In the genomic region with DNA sequence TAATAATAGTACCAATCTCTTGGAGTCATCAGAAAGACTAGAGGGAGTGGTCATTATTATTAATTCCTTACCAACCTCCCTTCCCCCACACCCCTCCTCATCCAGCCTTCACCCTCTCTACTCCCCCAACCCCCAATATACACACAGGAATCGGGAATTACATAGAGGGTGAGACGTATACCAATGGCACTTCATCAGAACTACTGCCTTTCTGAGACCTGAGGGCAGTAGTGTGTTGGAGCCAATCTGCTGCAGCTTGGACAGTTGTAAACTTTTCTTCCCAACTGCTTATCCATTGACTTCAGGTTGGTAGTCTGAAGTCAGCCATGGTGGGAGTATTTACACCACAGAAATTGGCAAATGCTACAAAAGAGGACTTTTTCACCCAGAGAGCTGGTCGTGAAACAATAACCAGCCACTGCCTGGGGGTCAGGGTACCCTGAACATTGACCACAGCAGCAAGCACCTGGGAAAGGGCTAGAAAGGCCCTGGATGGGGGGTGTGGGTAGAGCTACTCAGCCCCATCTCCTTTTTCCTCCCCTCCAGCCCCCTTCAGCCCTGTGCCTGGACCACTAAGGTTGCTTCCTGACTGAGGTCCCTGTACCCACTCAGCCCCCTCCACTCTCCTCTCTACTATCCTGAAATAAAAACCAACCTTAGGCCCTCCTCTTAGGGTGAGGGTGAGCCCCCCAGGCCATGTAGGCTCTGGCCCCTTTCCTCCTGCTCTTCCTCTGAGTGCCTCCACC, we compare ENCODE assay signal across 16 cellular contexts.
DNase-seq lines count a peak whose midpoint lies in the region; ATAC-seq, FAIRE-seq and TF ChIP-seq lines count a peak whose summit lies in the region.
"Had no signal": no experiment of that assay in that cellular context is flagged by ENCODE, and none has a peak within 500 bp of the region (broad histone marks: within the 10 kb centered on the region; RNA-seq: fewer than 3 reads in every experiment).

No MANE protein-coding gene starts in this region.

- TF ChIP-seq CTCF in WERI-Rb-1 (IDR thresholded peaks at IDR 0.05; ENCODE audit: low read depth, low read length) (no peak), neural crest cell (conservative IDR thresholded peaks at IDR 0.05) (no peak), foreskin fibroblast (IDR thresholded peaks at IDR 0.05; ENCODE audit: low read depth, low read length) (no peak)

- peaks cover 1% of the 10 kb centered on the region for H3K27me3 Mint-ChIP-seq in neural crest cell (ENCODE audit: low read depth)
- no peaks in the 10 kb centered on the region for H3K27me3 Mint-ChIP-seq in activated T-cell treated with anti-CD3 and anti-CD28 coated beads, Interleukin-2, amount 50 U/mL, for 72 hours (ENCODE audit: low read depth)

- H3K27me3 ChIP-seq in WERI-Rb-1 (ENCODE audit: insufficient read depth, low read depth, severe bottlenecking) = no peaks in the 10 kb centered on the region
- H3K27me3 ChIP-seq: SJSA1 had no signal

- no peaks in the 10 kb centered on the region for H3K36me3 ChIP-seq in WERI-Rb-1
- H3K36me3 ChIP-seq: SJSA1 had no signal

- no peak for FAIRE-seq in urothelium cell line (lab: Jason Lieb, UNC)
- FAIRE-seq: GM12892 had no signal

- H3K4me3 Mint-ChIP-seq in neural crest cell = no peak overlapping the region
- H3K4me3 Mint-ChIP-seq in activated T-cell treated with anti-CD3 and anti-CD28 coated beads, Interleukin-2, amount 50 U/mL, for 72 hours = no peak overlapping the region

- no peak overlapping the region for H3K27ac ChIP-seq in WERI-Rb-1
- H3K27ac ChIP-seq: C4-2B, SJSA1 had no signal

- peak; percentile 53 for DNase-seq in cardiac septum (ENCODE audit: low spot score)
- DNase-seq in Right ventricle myocardium superior = no peak
- peak; percentile 5 for DNase-seq in WERI-Rb-1
- no peak for DNase-seq in neural crest cell (ENCODE audit: low read depth, low spot score)
- no peak for DNase-seq in activated T-cell treated with anti-CD3 and anti-CD28 coated beads, Interleukin-2, amount 50 U/mL, for 72 hours
- no peak for DNase-seq in foreskin fibroblast
- no peak for DNase-seq in urothelium cell line (ENCODE audit: low spot score)
- DNase-seq: GOT3, Kasumi-1, NCI-H187, NCI-H345, NCI-H69, RPMI8226 had no signal

- H3K27ac Mint-ChIP-seq in neural crest cell (ENCODE audit: unreplicated experiment) = peak overlapping the region; percentile 32
- no peak overlapping the region for H3K27ac Mint-ChIP-seq in activated T-cell treated with anti-CD3 and anti-CD28 coated beads, Interleukin-2, amount 50 U/mL, for 72 hours

- H3K9me3 Mint-ChIP-seq in neural crest cell = peaks cover 3% of the 10 kb centered on the region
- no peaks in the 10 kb centered on the region for H3K9me3 Mint-ChIP-seq in activated T-cell treated with anti-CD3 and anti-CD28 coated beads, Interleukin-2, amount 50 U/mL, for 72 hours

- no peaks in the 10 kb centered on the region for H3K36me3 Mint-ChIP-seq in neural crest cell (ENCODE audit: low read depth)
- H3K36me3 Mint-ChIP-seq in activated T-cell treated with anti-CD3 and anti-CD28 coated beads, Interleukin-2, amount 50 U/mL, for 72 hours (ENCODE audit: insufficient read depth in 2 of 2) = no peaks in the 10 kb centered on the region

- intact Hi-C loops in cardiac septum (cut with DNase I) = no loop called here
- intact Hi-C loops in Right ventricle myocardium superior (cut with DNase I) = no loop called here

- ATAC-seq in Right ventricle myocardium superior (ENCODE audit: poor library complexity) = no peak
- ATAC-seq in activated T-cell treated with anti-CD3 and anti-CD28 coated beads, Interleukin-2, amount 50 U/mL, for 72 hours (replicated peaks in 1 of 2) = no peak

- H3K4me3 ChIP-seq in WERI-Rb-1 (ENCODE audit: low read depth, low read length) (no peak overlapping the region), foreskin fibroblast (ENCODE audit: low read depth in 1 of 2, low read length in 2 of 2) (no peak overlapping the region)
- H3K4me3 ChIP-seq: SJSA1 had no signal

- H3K4me1 Mint-ChIP-seq in neural crest cell = peaks cover 27% of the 10 kb centered on the region
- no peaks in the 10 kb centered on the region for H3K4me1 Mint-ChIP-seq in activated T-cell treated with anti-CD3 and anti-CD28 coated beads, Interleukin-2, amount 50 U/mL, for 72 hours (ENCODE audit: low read depth)

- H3K9me3 ChIP-seq in WERI-Rb-1 (ENCODE audit: severe bottlenecking) = no peaks in the 10 kb centered on the region
- H3K9me3 ChIP-seq: SJSA1 had no signal

Comparison
In these comparisons a context has a peak if more than half of its experiments do, and no peak if none do; other contexts are left out.
1. DNase-seq: peak in cardiac septum (single experiment) and WERI-Rb-1 (single experiment); none in Right ventricle myocardium superior (single experiment), neural crest cell (single experiment), activated T-cell treated with anti-CD3 and anti-CD28 coated beads, Interleukin-2, amount 50 U/mL, for 72 hours (0 of 2), foreskin fibroblast (0 of 2) and urothelium cell line (single experiment).